ENCODE assay signal across 1 cellular context in genomic region chr18:55064760-55065159, GRCh38.
A peak's percentile ranks its signal among the peaks of the same experiment; 100 is the strongest.
TF ChIP-seq lines count a peak whose summit lies in the region.

No MANE protein-coding gene starts in this region.

TF ChIP-seq in GM12878, 131 proteins besides CTCF, POLR2A, EP300 and RAD21 (continued from another document):
- TF ChIP-seq SKIL (IDR thresholded peaks at IDR 0.05; ENCODE audit: low read depth, poor library complexity, severe bottlenecking): peak; percentile 29
- TF ChIP-seq ZNF592 (IDR thresholded peaks at IDR 0.05): no peak
- no peak for TF ChIP-seq FOXK2 (IDR thresholded peaks at IDR 0.05)
- TF ChIP-seq CBX5 (IDR thresholded peaks at IDR 0.05; ENCODE audit: low read depth): 0 out of 2 replicates have a peak, but pooled peaks have one; percentile 20
- TF ChIP-seq NBN (IDR thresholded peaks at IDR 0.05): 0 out of 2 replicates have a peak, but pooled peaks have one; percentile 35
- peak; percentile 45 to 55; a peak in 2 of 4 replicates for TF ChIP-seq BHLHE40 (IDR thresholded peaks at IDR 0.05; ENCODE audit: borderline replicate concordance in 1 of 2, low read depth in 2 of 2, low read length in 1 of 2)
- TF ChIP-seq HDGF (IDR thresholded peaks at IDR 0.05): no peak
- TF ChIP-seq ETV6 (conservative IDR thresholded peaks at IDR 0.05 in 1 of 2, IDR thresholded peaks at IDR 0.05 in 1 of 2; ENCODE audit: borderline replicate concordance in 1 of 2, low read depth in 1 of 2): no peak; a peak in 1 of 4 replicates
- peak; percentile 38; the same call in 1 of the 2 replicates for TF ChIP-seq CREM (IDR thresholded peaks at IDR 0.05; ENCODE audit: low read depth)
- TF ChIP-seq CREB1 (IDR thresholded peaks at IDR 0.05; ENCODE audit: low read depth): 0 out of 2 replicates have a peak, but pooled peaks have one; percentile 15
- peak; percentile 69; the same call in 1 of the 2 replicates for TF ChIP-seq RELB (IDR thresholded peaks at IDR 0.05; ENCODE audit: low read depth)
- TF ChIP-seq MEF2B (IDR thresholded peaks at IDR 0.05; ENCODE audit: partially characterized antibody, poor library complexity, severe bottlenecking): peak; percentile 50
- TF ChIP-seq ATF7 (IDR thresholded peaks at IDR 0.05; ENCODE audit: low read depth): 0 out of 2 replicates have a peak, but pooled peaks have one; percentile 27
- TF ChIP-seq POLR2AphosphoS2 (IDR thresholded peaks at IDR 0.05; ENCODE audit: low read depth, low read length): no peak
- TF ChIP-seq TCF12 (IDR thresholded peaks at IDR 0.05; ENCODE audit: low read depth, low read length): peak; percentile 93
- TF ChIP-seq SP1 (IDR thresholded peaks at IDR 0.05; ENCODE audit: low read depth, low read length): peak; percentile 51
- TF ChIP-seq BCL11A (IDR thresholded peaks at IDR 0.05; ENCODE audit: low read depth, low read length): peak; percentile 93
- TF ChIP-seq ZBTB11 (CRISPR knock-in tag; IDR thresholded peaks at IDR 0.05): no peak
- no peak for TF ChIP-seq ZNF274 (IDR thresholded peaks at IDR 0.05; ENCODE audit: insufficient read depth, insufficient read length)
- TF ChIP-seq ZBTB33 (IDR thresholded peaks at IDR 0.05): no peak
- TF ChIP-seq STAT1 (conservative IDR thresholded peaks at IDR 0.05): no peak
- no peak for TF ChIP-seq REST (IDR thresholded peaks at IDR 0.05; ENCODE audit: low read depth, low read length)
- TF ChIP-seq MTA2 (IDR thresholded peaks at IDR 0.05; ENCODE audit: low read depth): peak; percentile 83
- TF ChIP-seq FOXM1 (IDR thresholded peaks at IDR 0.05; ENCODE audit: low read depth, low read length): peak; percentile 85
- TF ChIP-seq HCFC1 (IDR thresholded peaks at IDR 0.05; ENCODE audit: low read length): no peak
- peak; percentile 90 for TF ChIP-seq RUNX3 (IDR thresholded peaks at IDR 0.05; ENCODE audit: low read length)
- TF ChIP-seq DPF2 (IDR thresholded peaks at IDR 0.05): peak; percentile 69
- TF ChIP-seq ZNF217 (IDR thresholded peaks at IDR 0.05): 0 out of 2 replicates have a peak, but pooled peaks have one; percentile 36
- peak; percentile 71; the same call in 1 of the 2 replicates for TF ChIP-seq NFIC (IDR thresholded peaks at IDR 0.05; ENCODE audit: low read depth, low read length)
- no peak for TF ChIP-seq ZZZ3 (IDR thresholded peaks at IDR 0.05; ENCODE audit: control insufficient read depth, insufficient read length, low read depth)
- TF ChIP-seq BMI1 (IDR thresholded peaks at IDR 0.05; ENCODE audit: borderline replicate concordance): peak; percentile 46; the same call in 1 of the 2 replicates
- TF ChIP-seq SMC3 (IDR thresholded peaks at IDR 0.05; ENCODE audit: borderline replicate concordance, low read length): no peak
- TF ChIP-seq SIX5 (IDR thresholded peaks at IDR 0.05; ENCODE audit: low read depth, low read length, severe bottlenecking): no peak
- peak; percentile 79; the same call in 1 of the 2 replicates for TF ChIP-seq TCF3 (IDR thresholded peaks at IDR 0.05; ENCODE audit: borderline replicate concordance, insufficient read depth, low read depth, low read length)
- no peak for TF ChIP-seq RCOR1 (conservative IDR thresholded peaks at IDR 0.05; ENCODE audit: low read depth, low read length)
